In genomic region chr10:46014215-46014614, GRCh38 we compare ENCODE assay signal across 16 cellular contexts. TPM values are rescaled to one million over a fixed set of nuclear protein-coding genes. Genes with fewer than 3 reads are reported as not detected.
"Had no signal": no experiment of that assay in that cellular context is flagged by ENCODE, and none has a peak within 500 bp of the region (broad histone marks: within the 10 kb centered on the region; RNA-seq: fewer than 3 reads in every experiment).

No MANE protein-coding gene starts in this region.

- H3K27ac ChIP-seq: psoas muscle, testis, upper lobe of right lung had no signal

- H3K27me3 ChIP-seq: testis, upper lobe of right lung had no signal

- H3K4me3 Mint-ChIP-seq: activated naive CD4-positive, alpha-beta T cell treated with anti-CD3 and anti-CD28 coated beads, Interleukin-2, amount 10 ng/mL, durations not matched to agents 7 days and 5 days; nephron; stimulated activated naive CD8-positive, alpha-beta T cell treated with anti-CD3 and anti-CD28 coated beads, Interleukin-15, Interleukin-2, amounts not matched to agents 100 ng/mL and 50 ng/mL, for 24 hours; T-helper 17 cell had no signal

- ATAC-seq: esophagus mucosa, left colon, T-helper 17 cell, upper lobe of right lung had no signal

- H3K4me3 ChIP-seq: psoas muscle, testis, upper lobe of right lung had no signal

- H3K27ac Mint-ChIP-seq: activated naive CD4-positive, alpha-beta T cell treated with anti-CD3 and anti-CD28 coated beads, Interleukin-2, amount 10 ng/mL, durations not matched to agents 7 days and 5 days; nephron; T-helper 17 cell had no signal

- H3K27me3 Mint-ChIP-seq: activated naive CD4-positive, alpha-beta T cell treated with anti-CD3 and anti-CD28 coated beads, Interleukin-2, amount 10 ng/mL, durations not matched to agents 7 days and 5 days; stimulated activated naive CD8-positive, alpha-beta T cell treated with anti-CD3 and anti-CD28 coated beads, Interleukin-15, Interleukin-2, amounts not matched to agents 100 ng/mL and 50 ng/mL, for 24 hours; T-helper 17 cell had no signal

- DNase-seq: activated CD4-positive, CD25-positive, alpha-beta regulatory T cell; activated naive CD4-positive, alpha-beta T cell treated with anti-CD3 and anti-CD28 coated beads, Interleukin-2, amount 10 ng/mL, durations not matched to agents 7 days and 5 days; cerebellar nuclear complex; dermis blood vessel endothelial cell; foreskin fibroblast; left colon; psoas muscle; stimulated activated CD4-positive, alpha-beta T cell treated with anti-CD3 and anti-CD28 coated beads, Interleukin-12 subunit alpha, Interleukin-12 subunit beta, amount 100 ng/mL, for 4 hours; T-helper 17 cell; testis; upper lobe of right lung had no signal

- H3K9me3 Mint-ChIP-seq: activated naive CD4-positive, alpha-beta T cell treated with anti-CD3 and anti-CD28 coated beads, Interleukin-2, amount 10 ng/mL, durations not matched to agents 7 days and 5 days; nephron; stimulated activated naive CD8-positive, alpha-beta T cell treated with anti-CD3 and anti-CD28 coated beads, Interleukin-15, Interleukin-2, amounts not matched to agents 100 ng/mL and 50 ng/mL, for 24 hours had no signal

- H3K9me3 ChIP-seq: psoas muscle, testis, upper lobe of right lung had no signal

RNA-seq across cellular contexts. Expression of gene MSMB, which starts 31.9 kb away (rescaled TPM):
- total RNA-seq: dermis blood vessel endothelial cell, left colon, lung microvascular endothelial cell, omental fat pad, psoas muscle, T-helper 17 cell, upper lobe of right lung had no signal
- polyA plus RNA-seq: psoas muscle had no signal
